ENCODE assay signal across 1 cellular context in genomic region chr6:11290027-11290426, GRCh38.
TF ChIP-seq lines count a peak whose summit lies in the region.

No MANE protein-coding gene starts in this region.

TF ChIP-seq in H1, 55 proteins besides CTCF, POLR2A, EP300 and RAD21:
- TF ChIP-seq TAF7 (optimal IDR thresholded peaks at IDR 0.05; ENCODE audit: borderline replicate concordance, low read depth, low read length), result no peak
- no peak for TF ChIP-seq HDAC6 (IDR thresholded peaks at IDR 0.05; ENCODE audit: low read depth, low read length)
- no peak for TF ChIP-seq TCF12 (IDR thresholded peaks at IDR 0.05; ENCODE audit: low read depth, low read length)
- no peak for TF ChIP-seq SUZ12 (IDR thresholded peaks at IDR 0.05; ENCODE audit: low read length)
- no peak for TF ChIP-seq SRF (IDR thresholded peaks at IDR 0.05; ENCODE audit: low read depth, low read length)
- no peak for TF ChIP-seq BACH1 (IDR thresholded peaks at IDR 0.05; ENCODE audit: low read length)
- no peak for TF ChIP-seq EZH2 (IDR thresholded peaks at IDR 0.05; ENCODE audit: low read depth, low read length, severe bottlenecking)
- no peak for TF ChIP-seq HDAC2 (IDR thresholded peaks at IDR 0.05; ENCODE audit: borderline replicate concordance in 1 of 2, low read depth in 2 of 2, low read length in 2 of 2)
- TF ChIP-seq ATF3 (IDR thresholded peaks at IDR 0.05; ENCODE audit: insufficient read depth, low read depth, low read length), result no peak
- TF ChIP-seq MAX (IDR thresholded peaks at IDR 0.05), result no peak
- TF ChIP-seq BRCA1 (IDR thresholded peaks at IDR 0.05; ENCODE audit: low read depth, low read length), result no peak
- no peak for TF ChIP-seq SP4 (IDR thresholded peaks at IDR 0.05; ENCODE audit: low read length)
- no peak for TF ChIP-seq YY1 (IDR thresholded peaks at IDR 0.05; ENCODE audit: low read depth, low read length)
- no peak for TF ChIP-seq CHD7 (IDR thresholded peaks at IDR 0.05; ENCODE audit: insufficient replicate concordance, low read length)
- TF ChIP-seq SAP30 (IDR thresholded peaks at IDR 0.05; ENCODE audit: insufficient read depth, insufficient replicate concordance, low read length), result no peak
- TF ChIP-seq ATF2 (IDR thresholded peaks at IDR 0.05; ENCODE audit: low read length), result no peak
- no peak for TF ChIP-seq TBP (IDR thresholded peaks at IDR 0.05; ENCODE audit: low read depth, low read length)
- no peak for TF ChIP-seq CBX8 (IDR thresholded peaks at IDR 0.05; ENCODE audit: borderline replicate concordance, low read depth, low read length)
- no peak for TF ChIP-seq CTBP2 (IDR thresholded peaks at IDR 0.05; ENCODE audit: borderline replicate concordance, insufficient read depth, insufficient read length, low read length)
